24 cellular contexts compared by ENCODE assay signal in genomic region chr13:45278096-45278645, GRCh38.
DNase-seq lines count a peak whose midpoint lies in the region; TF ChIP-seq lines count a peak whose summit lies in the region.
"Had no signal": no experiment of that assay in that cellular context is flagged by ENCODE, and none has a peak within 500 bp of the region (broad histone marks: within the 10 kb centered on the region; RNA-seq: fewer than 3 reads in every experiment).

No MANE protein-coding gene starts in this region.

- peak; percentile 47 for DNase-seq in DMS 273 (lab: John Stamatoyannopoulos, UW; ENCODE audit: unreplicated experiment)
- DNase-seq in DMS 273 treated with DMSO at 0.1 percent for 48 hours (lab: John Stamatoyannopoulos, UW) = no peak
- peak; percentile 20 for DNase-seq in fibroblast of mammary gland (ENCODE audit: low read depth)
- DNase-seq in putamen (ENCODE audit: low spot score) = peak; percentile 54
- no peak for DNase-seq in cortex of kidney (lab: John Stamatoyannopoulos, UW)
- DNase-seq in RWPE1 (ENCODE audit: low spot score) = no peak
- no peak for DNase-seq in NCI-H128 (lab: John Stamatoyannopoulos, UW; ENCODE audit: unreplicated experiment)
- DNase-seq: activated CD4-positive, alpha-beta T cell treated with anti-CD3 and anti-CD28 coated beads, Interleukin-2, amount 50 U/mL, for 48 hours; activated naive CD4-positive, alpha-beta T cell treated with anti-CD3 and anti-CD28 coated beads, Interleukin-2, amount 50 U/mL, for 16 hours; aorta; CD4-positive, alpha-beta T cell; central memory CD4-positive, alpha-beta T cell; EL; HFFc6; Kasumi-1; NCI-H1694 treated with DMSO at 0.1 percent for 48 hours; NCI-H2171 treated with DMSO at 0.1 percent for 48 hours; NCI-H748 treated with DMSO at 0.1 percent for 48 hours; stimulated activated naive B cell treated with anti-CD40 and anti-IgM and Interleukin-4, amounts not matched to agents 10 μg/mL and 1 μg/mL and 100 μg/mL, for 72 hours had no signal

- POLR2A ChIA-PET in RWPE1 (lab: Yijun Ruan, JAX; ENCODE audit: low non-redundant PET) = no interaction called here

- CTCF ChIA-PET in RWPE1 (lab: Yijun Ruan, JAX) = interaction anchor here (0.7 kb wide), 1 partner anchor 10 kb away, joined by 3 read pairs; no protein-coding TSS in a partner anchor

- no peak overlapping the region for H3K4me3 ChIP-seq in fibroblast of mammary gland (ENCODE audit: control insufficient read depth, low read depth, low read length)
- H3K4me3 ChIP-seq: GM12878, GM23338, suprapubic skin had no signal

- H3K27ac ChIP-seq in angular gyrus (ENCODE audit: low read depth, low read length) (peak overlapping the region; percentile 1), RWPE1 (no peak overlapping the region)
- H3K27ac ChIP-seq: 22Rv1, suprapubic skin had no signal

- TF ChIP-seq CTCF in fibroblast of mammary gland (conservative IDR thresholded peaks at IDR 0.05; ENCODE audit: control insufficient read depth, insufficient read depth, low read depth, low read length) (no peak), RWPE1 (conservative IDR thresholded peaks at IDR 0.05; ENCODE audit: low read depth) (no peak)

Comparison
In these comparisons a context has a peak if more than half of its experiments do, and no peak if none do; other contexts are left out.
1. DNase-seq: peak in DMS 273 (single experiment), fibroblast of mammary gland (single experiment) and putamen (single experiment); none in DMS 273 treated with DMSO at 0.1 percent for 48 hours (single experiment), cortex of kidney (single experiment), RWPE1 (single experiment) and NCI-H128 (single experiment).